In the genomic region with DNA sequence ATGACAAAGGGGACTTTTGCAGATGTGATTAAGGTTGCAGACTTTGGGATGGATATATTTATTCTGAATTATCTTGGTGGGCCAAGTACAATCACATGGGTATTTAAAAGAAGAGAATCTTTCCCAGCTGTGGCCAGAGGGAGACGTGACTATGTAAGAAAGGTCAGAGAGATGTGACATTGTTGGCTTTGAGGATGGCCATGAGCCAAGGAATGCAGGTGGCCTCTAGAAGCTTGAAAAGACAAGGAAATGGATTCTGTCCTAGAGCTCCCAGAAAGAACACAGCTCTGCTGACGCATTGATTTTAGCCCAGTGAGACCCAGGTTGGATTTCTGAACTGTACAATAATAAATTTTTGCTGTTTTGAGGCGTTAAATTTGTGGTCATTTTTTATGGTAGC, we compare ENCODE assay signal across 15 cellular contexts.
DNase-seq lines count a peak whose midpoint lies in the region; ATAC-seq lines count a peak whose summit lies in the region.
"Had no signal": no experiment of that assay in that cellular context is flagged by ENCODE, and none has a peak within 500 bp of the region (broad histone marks: within the 10 kb centered on the region; RNA-seq: fewer than 3 reads in every experiment).

No MANE protein-coding gene starts in this region.

- H3K36me3 Mint-ChIP-seq in stimulated activated effector memory CD8-positive, alpha-beta T cell treated with anti-CD3 and anti-CD28 coated beads, Interleukin-12 subunit alpha, Interleukin-12 subunit beta, amount 100 ng/mL, for 72 hours: no peaks in the 10 kb centered on the region

- in situ Hi-C loops in G401 (cut with HindIII; ENCODE audit: low sequenced_read_pairs): no loop called here

- no peaks in the 10 kb centered on the region for H3K4me1 Mint-ChIP-seq in stimulated activated effector memory CD8-positive, alpha-beta T cell treated with anti-CD3 and anti-CD28 coated beads, Interleukin-12 subunit alpha, Interleukin-12 subunit beta, amount 100 ng/mL, for 72 hours

- DNase-seq in G401 (ENCODE audit: low spot score) (peak; percentile 20), NCI-H2196 treated with DMSO at 0.1 percent for 48 hours (lab: John Stamatoyannopoulos, UW; ENCODE audit: unreplicated experiment) (peak; percentile 72), glomerular visceral epithelial cell (ENCODE audit: extremely low spot score) (peak; percentile 77), putamen (ENCODE audit: low spot score) (peak; percentile 38), NCI-H2227 treated with DMSO at 0.1 percent for 48 hours (lab: John Stamatoyannopoulos, UW) (no peak)
- DNase-seq in stimulated activated effector memory CD8-positive, alpha-beta T cell treated with anti-CD3 and anti-CD28 coated beads, Interleukin-12 subunit alpha, Interleukin-12 subunit beta, amount 100 ng/mL, for 72 hours (ENCODE audit: low spot score in 2 of 2): no peak
- DNase-seq: activated CD4-positive, alpha-beta T cell treated with anti-CD3 and anti-CD28 coated beads, Interleukin-2, amount 10 ng/mL, durations not matched to agents 24 days and 14 days; activated T-cell treated with anti-CD3 and anti-CD28 coated beads, Interleukin-2, amount 50 U/mL, for 4 hours; esophagus squamous epithelium; Kasumi-1; midbrain; NCI-H345; Peyer's patch had no signal

- no peak overlapping the region for H3K27ac Mint-ChIP-seq in stimulated activated effector memory CD8-positive, alpha-beta T cell treated with anti-CD3 and anti-CD28 coated beads, Interleukin-12 subunit alpha, Interleukin-12 subunit beta, amount 100 ng/mL, for 72 hours
- H3K27ac Mint-ChIP-seq: activated CD4-positive, alpha-beta T cell treated with anti-CD3 and anti-CD28 coated beads, Interleukin-2, amount 10 ng/mL, durations not matched to agents 24 days and 14 days had no signal

- no peaks in the 10 kb centered on the region for H3K9me3 Mint-ChIP-seq in stimulated activated effector memory CD8-positive, alpha-beta T cell treated with anti-CD3 and anti-CD28 coated beads, Interleukin-12 subunit alpha, Interleukin-12 subunit beta, amount 100 ng/mL, for 72 hours
- H3K9me3 Mint-ChIP-seq: activated CD4-positive, alpha-beta T cell treated with anti-CD3 and anti-CD28 coated beads, Interleukin-2, amount 10 ng/mL, durations not matched to agents 24 days and 14 days; activated T-cell treated with anti-CD3 and anti-CD28 coated beads, Interleukin-2, amount 50 U/mL, for 4 hours had no signal

- no peak for ATAC-seq in stimulated activated effector memory CD8-positive, alpha-beta T cell treated with anti-CD3 and anti-CD28 coated beads, Interleukin-12 subunit alpha, Interleukin-12 subunit beta, amount 100 ng/mL, for 72 hours
- ATAC-seq in HG03280 (IDR thresholded peaks at IDR 0.05; ENCODE audit: unreplicated experiment): no peak
- ATAC-seq in HG03469 (IDR thresholded peaks at IDR 0.05; ENCODE audit: unreplicated experiment): no peak
- ATAC-seq: activated T-cell treated with anti-CD3 and anti-CD28 coated beads, Interleukin-2, amount 50 U/mL, for 4 hours had no signal

- no peak overlapping the region for H3K4me3 Mint-ChIP-seq in stimulated activated effector memory CD8-positive, alpha-beta T cell treated with anti-CD3 and anti-CD28 coated beads, Interleukin-12 subunit alpha, Interleukin-12 subunit beta, amount 100 ng/mL, for 72 hours
- H3K4me3 Mint-ChIP-seq: activated CD4-positive, alpha-beta T cell treated with anti-CD3 and anti-CD28 coated beads, Interleukin-2, amount 10 ng/mL, durations not matched to agents 24 days and 14 days; activated T-cell treated with anti-CD3 and anti-CD28 coated beads, Interleukin-2, amount 50 U/mL, for 4 hours had no signal

Comparison
In these comparisons a context has a peak if more than half of its experiments do, and no peak if none do; other contexts are left out.
1. DNase-seq: peak in G401 (single experiment), NCI-H2196 treated with DMSO at 0.1 percent for 48 hours (single experiment), glomerular visceral epithelial cell (single experiment) and putamen (single experiment); none in NCI-H2227 treated with DMSO at 0.1 percent for 48 hours (single experiment) and stimulated activated effector memory CD8-positive, alpha-beta T cell treated with anti-CD3 and anti-CD28 coated beads, Interleukin-12 subunit alpha, Interleukin-12 subunit beta, amount 100 ng/mL, for 72 hours (0 of 2).